Comparison of ENCODE assay signal across 25 cellular contexts in the genomic region with DNA sequence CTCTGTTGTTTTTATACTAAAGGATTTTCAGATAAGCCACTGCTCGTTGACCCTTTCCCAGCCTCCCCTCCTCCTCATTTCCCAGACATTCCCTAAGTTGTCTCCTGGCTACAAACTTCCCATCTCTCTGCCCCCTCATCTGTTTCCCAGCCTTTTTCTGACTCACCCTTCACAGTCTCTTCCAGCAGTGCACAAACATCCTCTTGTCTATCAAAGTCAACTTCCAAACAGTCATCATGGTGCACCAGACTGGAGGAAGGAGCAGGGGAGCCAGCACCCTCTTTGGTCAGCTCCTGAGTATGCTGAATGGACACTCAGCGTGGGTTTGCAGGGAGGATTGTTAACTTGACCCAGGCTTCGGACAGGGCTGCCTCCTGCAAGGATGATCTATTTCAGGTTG. TPM values are rescaled to one million over a fixed set of nuclear protein-coding genes. Genes with fewer than 3 reads are reported as not detected.
A peak's percentile ranks its signal among the peaks of the same experiment; 100 is the strongest.
DNase-seq lines count a peak whose midpoint lies in the region; ATAC-seq, FAIRE-seq and TF ChIP-seq lines count a peak whose summit lies in the region.
"Had no signal": no experiment of that assay in that cellular context is flagged by ENCODE, and none has a peak within 500 bp of the region (broad histone marks: within the 10 kb centered on the region; RNA-seq: fewer than 3 reads in every experiment).

No MANE protein-coding gene starts in this region.

- H3K9me3 ChIP-seq in Peyer's patch (no peaks in the 10 kb centered on the region), upper lobe of right lung (no peaks in the 10 kb centered on the region)
- H3K9me3 ChIP-seq: gastrocnemius medialis, tibial artery had no signal

- no peak for FAIRE-seq in urothelium cell line (lab: Jason Lieb, UNC)

- TF ChIP-seq CTCF in Peyer's patch (IDR thresholded peaks at IDR 0.05): no peak
- no peak for TF ChIP-seq CTCF in upper lobe of right lung (IDR thresholded peaks at IDR 0.05)

- H3K36me3 ChIP-seq in Peyer's patch (no peaks in the 10 kb centered on the region), upper lobe of right lung (no peaks in the 10 kb centered on the region)
- H3K36me3 ChIP-seq: cardiac muscle cell, gastrocnemius medialis, tibial artery had no signal

- H3K4me1 ChIP-seq in Peyer's patch (no peaks in the 10 kb centered on the region), upper lobe of right lung (no peaks in the 10 kb centered on the region)
- H3K4me1 ChIP-seq: gastrocnemius medialis, tibial artery had no signal

- no peak overlapping the region for H3K27ac ChIP-seq in Peyer's patch
- H3K27ac ChIP-seq in upper lobe of right lung: no peak overlapping the region
- H3K27ac ChIP-seq: cardiac muscle cell, epithelial cell of prostate, gastrocnemius medialis, tibial artery, VCaP had no signal

- intact Hi-C loops in upper lobe of right lung (cut with DNase I): no loop called here

- H3K4me3 ChIP-seq in Peyer's patch: no peak overlapping the region
- no peak overlapping the region for H3K4me3 ChIP-seq in upper lobe of right lung
- H3K4me3 ChIP-seq: cardiac muscle cell, gastrocnemius medialis, tibial artery had no signal

- TF ChIP-seq POLR2A in Peyer's patch (IDR thresholded peaks at IDR 0.05): no peak

- no peaks in the 10 kb centered on the region for H3K27me3 ChIP-seq in Peyer's patch
- no peaks in the 10 kb centered on the region for H3K27me3 ChIP-seq in upper lobe of right lung
- H3K27me3 ChIP-seq: gastrocnemius medialis, tibial artery had no signal

- DNase-seq in HT1080 (ENCODE audit: low read depth): peak; percentile 88
- DNase-seq in hepatic stellate cell (ENCODE audit: low spot score): peak; percentile 42
- peak; percentile 26 for DNase-seq in urothelium cell line (ENCODE audit: low spot score)
- DNase-seq in Peyer's patch: no peak
- DNase-seq in upper lobe of right lung: no peak
- DNase-seq: activated CD4-positive, alpha-beta T cell treated with anti-CD3 and anti-CD28 coated beads, Interleukin-2, amount 50 U/mL, for 4 hours; activated CD8-positive, alpha-beta memory T cell treated with anti-CD3 and anti-CD28 coated beads, Interleukin-2, amount 50 U/mL, for 48 hours; AML-193; DMS79; gastrocnemius medialis; left colon; mesendoderm; naive thymus-derived CD8-positive, alpha-beta T cell; NCI-H1417; NCI-H526 treated with DMSO at 0.1 percent for 48 hours; SHP77; stimulated activated naive CD4-positive, alpha-beta T cell; T-helper 17 cell; tibial artery had no signal

- ATAC-seq in SK-N-SH treated with all-trans-retinoic acid at 6 μM for 48 hours: peak; percentile 28; the same call in 2 of the 3 replicates
- no peak for ATAC-seq in HG02852 (IDR thresholded peaks at IDR 0.05; ENCODE audit: unreplicated experiment)
- no peak for ATAC-seq in upper lobe of right lung
- ATAC-seq: gastrocnemius medialis; HCT116; left colon; naive thymus-derived CD8-positive, alpha-beta T cell; T-helper 17 cell had no signal

TF ChIP-seq in SK-N-SH treated with all-trans-retinoic acid at 6 μM for 48 hours, 23 proteins besides CTCF, POLR2A, EP300 and RAD21:
- no peak for TF ChIP-seq TCF4 (CRISPR knock-in tag; IDR thresholded peaks at IDR 0.05; ENCODE audit: borderline replicate concordance)
- TF ChIP-seq GLIS3 (CRISPR knock-in tag; IDR thresholded peaks at IDR 0.05): no peak
- TF ChIP-seq, protein P1, sequence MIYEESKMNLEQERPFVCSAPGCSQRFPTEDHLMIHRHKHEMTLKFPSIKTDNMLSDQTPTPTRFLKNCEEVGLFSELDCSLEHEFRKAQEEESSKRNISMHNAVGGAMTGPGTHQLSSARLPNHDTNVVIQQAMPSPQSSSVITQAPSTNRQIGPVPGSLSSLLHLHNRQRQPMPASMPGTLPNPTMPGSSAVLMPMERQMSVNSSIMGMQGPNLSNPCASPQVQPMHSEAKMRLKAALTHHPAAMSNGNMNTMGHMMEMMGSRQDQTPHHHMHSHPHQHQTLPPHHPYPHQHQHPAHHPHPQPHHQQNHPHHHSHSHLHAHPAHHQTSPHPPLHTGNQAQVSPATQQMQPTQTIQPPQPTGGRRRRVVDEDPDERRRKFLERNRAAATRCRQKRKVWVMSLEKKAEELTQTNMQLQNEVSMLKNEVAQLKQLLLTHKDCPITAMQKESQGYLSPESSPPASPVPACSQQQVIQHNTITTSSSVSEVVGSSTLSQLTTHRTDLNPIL (CRISPR knock-in tag; IDR thresholded peaks at IDR 0.05; ENCODE audit: low read depth): no peak
- no peak for TF ChIP-seq ARNTL (CRISPR knock-in tag; IDR thresholded peaks at IDR 0.05; ENCODE audit: borderline replicate concordance, low read depth)
- TF ChIP-seq ZFP30 (CRISPR knock-in tag; IDR thresholded peaks at IDR 0.05): no peak
- TF ChIP-seq OSR1 (CRISPR knock-in tag; IDR thresholded peaks at IDR 0.05): no peak

RNA-seq across cellular contexts. Expression of a gene that starts 26.6 kb away (rescaled TPM):
- 15.4 and 25.8 TPM in 2 replicates for total RNA-seq in HT1080 (2014; rRNA removed; shearing (Covaris generic))
- polyA plus RNA-seq in HT1080 (2015; cell fraction: cytosol; rRNA removed): 36.5 and 43.2 TPM in 2 replicates
- 32.4 and 33.7 TPM in 2 replicates for polyA plus RNA-seq in HT1080 (2015; cell fraction: nucleus; rRNA removed)
- 10 to 100 TPM; 14.9 to 26.9 (median 23.0) TPM for total RNA-seq in Peyer's patch
- total RNA-seq in upper lobe of right lung: 56.9 TPM

Comparison
In these comparisons a context has a peak if more than half of its experiments do, and no peak if none do; other contexts are left out.
1. DNase-seq: peak in HT1080 (single experiment), hepatic stellate cell (single experiment) and urothelium cell line (single experiment); none in Peyer's patch (0 of 3) and upper lobe of right lung (single experiment).